1 cellular context compared by ENCODE assay signal in genomic region chr11:47766363-47767227, GRCh38.
TF ChIP-seq lines count a peak whose summit lies in the region.

No MANE protein-coding gene starts in this region.

TF ChIP-seq in K562, 482 proteins besides CTCF, POLR2A, EP300 and RAD21 (continued from another document and continues in another):
- TF ChIP-seq AFF1 (IDR thresholded peaks at IDR 0.05; ENCODE audit: low read depth in 1 of 2, partially characterized antibody in 2 of 2) (no peak), IFI16 (CRISPR knock-in tag; IDR thresholded peaks at IDR 0.05) (no peak), ZNF143 (CRISPR knock-in tag; IDR thresholded peaks at IDR 0.05) (0 out of 2 replicates have a peak, but pooled peaks have one; percentile 25), PBX2 (CRISPR knock-in tag; IDR thresholded peaks at IDR 0.05; ENCODE audit: low read depth) (no peak), PBX2 (tag; conservative IDR thresholded peaks at IDR 0.05; ENCODE audit: low read depth) (no peak), BCOR (IDR thresholded peaks at IDR 0.05) (no peak), STAG1 (CRISPR knock-in tag; IDR thresholded peaks at IDR 0.05; ENCODE audit: borderline replicate concordance) (0 out of 2 replicates have a peak, but pooled peaks have one; percentile 14), CCNT2 (IDR thresholded peaks at IDR 0.05; ENCODE audit: borderline replicate concordance, extremely low read depth, insufficient read length, low read depth, low read length) (no peak), ID3 (CRISPR knock-in tag; IDR thresholded peaks at IDR 0.05) (no peak), ID3 (tag; IDR thresholded peaks at IDR 0.05) (peak; percentile 82), STAT5A (IDR thresholded peaks at IDR 0.05; ENCODE audit: borderline replicate concordance, low read length) (no peak), RBM15 (IDR thresholded peaks at IDR 0.05; ENCODE audit: insufficient read depth, low read length) (no peak), PRPF4 (IDR thresholded peaks at IDR 0.05; ENCODE audit: insufficient read depth, low read depth, low read length, poor library complexity, severe bottlenecking) (peak; percentile 73), ZNF764 (CRISPR knock-in tag; IDR thresholded peaks at IDR 0.05; ENCODE audit: low read depth) (no peak), E2F8 (IDR thresholded peaks at IDR 0.05; ENCODE audit: low read depth, partially characterized antibody) (no peak), SNRNP70 (optimal IDR thresholded peaks at IDR 0.05; ENCODE audit: low read depth, low read length) (no peak), ZNF668 (CRISPR knock-in tag; IDR thresholded peaks at IDR 0.05) (no peak), NR2C1 (IDR thresholded peaks at IDR 0.05) (no peak), NR2C1 (tag; IDR thresholded peaks at IDR 0.05) (no peak), ELK1 (CRISPR knock-in tag; IDR thresholded peaks at IDR 0.05) (peak; percentile 64; the same call in 1 of the 2 replicates), TCF7 (IDR thresholded peaks at IDR 0.05; ENCODE audit: borderline replicate concordance) (0 out of 2 replicates have a peak, but pooled peaks have one; percentile 46), SMAD4 (CRISPR knock-in tag; conservative IDR thresholded peaks at IDR 0.05) (0 out of 2 replicates have a peak, but pooled peaks have one; percentile 26), ZNF12 (CRISPR knock-in tag; IDR thresholded peaks at IDR 0.05) (peak; percentile 77; the same call in 1 of the 2 replicates), ZNF124 (CRISPR knock-in tag; IDR thresholded peaks at IDR 0.05) (0 out of 2 replicates have a peak, but pooled peaks have one; percentile 63), CEBPG (CRISPR knock-in tag; IDR thresholded peaks at IDR 0.05) (0 out of 2 replicates have a peak, but pooled peaks have one; percentile 14), CEBPG (tag; conservative IDR thresholded peaks at IDR 0.05 in 1 of 2, IDR thresholded peaks at IDR 0.05 in 1 of 2) (no peak), NFIC (IDR thresholded peaks at IDR 0.05) (peak; percentile 30; the same call in 1 of the 2 replicates), MNT (conservative IDR thresholded peaks at IDR 0.05) (peak; percentile 28 to 42; a peak in 1 of 4 replicates), ARID1B (IDR thresholded peaks at IDR 0.05) (no peak), ZNF263 (CRISPR knock-in tag; IDR thresholded peaks at IDR 0.05; ENCODE audit: borderline replicate concordance) (no peak), ZNF589 (CRISPR knock-in tag; IDR thresholded peaks at IDR 0.05; ENCODE audit: low read depth) (no peak), SRSF3 (IDR thresholded peaks at IDR 0.05; ENCODE audit: insufficient read depth, low read length) (peak; percentile 58; the same call in 1 of the 2 replicates), CREM (IDR thresholded peaks at IDR 0.05; ENCODE audit: low read depth) (peak; percentile 64), BRF1 (IDR thresholded peaks at IDR 0.05; ENCODE audit: borderline replicate concordance, extremely low read depth, insufficient read length) (no peak), CCAR2 (IDR thresholded peaks at IDR 0.05; ENCODE audit: low read depth, low read length) (no peak), U2AF1 (optimal IDR thresholded peaks at IDR 0.05; ENCODE audit: low read depth, low read length) (peak; percentile 95), NR3C1 (CRISPR knock-in tag; IDR thresholded peaks at IDR 0.05) (peak; percentile 72; the same call in 1 of the 2 replicates), SP1 (CRISPR knock-in tag; IDR thresholded peaks at IDR 0.05) (peak; percentile 56), ATF1 (CRISPR knock-in tag; IDR thresholded peaks at IDR 0.05) (no peak), ATF1 (tag; IDR thresholded peaks at IDR 0.05) (peak; percentile 52), SAP30 (IDR thresholded peaks at IDR 0.05; ENCODE audit: borderline replicate concordance, insufficient read depth, low read depth, low read length, poor library complexity, severe bottlenecking) (peak; percentile 76), CTBP1 (IDR thresholded peaks at IDR 0.05; ENCODE audit: borderline replicate concordance) (peak; percentile 48; the same call in 1 of the 2 replicates), SIN3B (IDR thresholded peaks at IDR 0.05; ENCODE audit: low read depth) (peak; percentile 70; the same call in 1 of the 2 replicates)
- TF ChIP-seq, protein P1, sequence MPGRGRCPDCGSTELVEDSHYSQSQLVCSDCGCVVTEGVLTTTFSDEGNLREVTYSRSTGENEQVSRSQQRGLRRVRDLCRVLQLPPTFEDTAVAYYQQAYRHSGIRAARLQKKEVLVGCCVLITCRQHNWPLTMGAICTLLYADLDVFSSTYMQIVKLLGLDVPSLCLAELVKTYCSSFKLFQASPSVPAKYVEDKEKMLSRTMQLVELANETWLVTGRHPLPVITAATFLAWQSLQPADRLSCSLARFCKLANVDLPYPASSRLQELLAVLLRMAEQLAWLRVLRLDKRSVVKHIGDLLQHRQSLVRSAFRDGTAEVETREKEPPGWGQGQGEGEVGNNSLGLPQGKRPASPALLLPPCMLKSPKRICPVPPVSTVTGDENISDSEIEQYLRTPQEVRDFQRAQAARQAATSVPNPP (IDR thresholded peaks at IDR 0.05; ENCODE audit: borderline replicate concordance, insufficient read depth, insufficient read length): no peak
- TF ChIP-seq, protein P2, sequence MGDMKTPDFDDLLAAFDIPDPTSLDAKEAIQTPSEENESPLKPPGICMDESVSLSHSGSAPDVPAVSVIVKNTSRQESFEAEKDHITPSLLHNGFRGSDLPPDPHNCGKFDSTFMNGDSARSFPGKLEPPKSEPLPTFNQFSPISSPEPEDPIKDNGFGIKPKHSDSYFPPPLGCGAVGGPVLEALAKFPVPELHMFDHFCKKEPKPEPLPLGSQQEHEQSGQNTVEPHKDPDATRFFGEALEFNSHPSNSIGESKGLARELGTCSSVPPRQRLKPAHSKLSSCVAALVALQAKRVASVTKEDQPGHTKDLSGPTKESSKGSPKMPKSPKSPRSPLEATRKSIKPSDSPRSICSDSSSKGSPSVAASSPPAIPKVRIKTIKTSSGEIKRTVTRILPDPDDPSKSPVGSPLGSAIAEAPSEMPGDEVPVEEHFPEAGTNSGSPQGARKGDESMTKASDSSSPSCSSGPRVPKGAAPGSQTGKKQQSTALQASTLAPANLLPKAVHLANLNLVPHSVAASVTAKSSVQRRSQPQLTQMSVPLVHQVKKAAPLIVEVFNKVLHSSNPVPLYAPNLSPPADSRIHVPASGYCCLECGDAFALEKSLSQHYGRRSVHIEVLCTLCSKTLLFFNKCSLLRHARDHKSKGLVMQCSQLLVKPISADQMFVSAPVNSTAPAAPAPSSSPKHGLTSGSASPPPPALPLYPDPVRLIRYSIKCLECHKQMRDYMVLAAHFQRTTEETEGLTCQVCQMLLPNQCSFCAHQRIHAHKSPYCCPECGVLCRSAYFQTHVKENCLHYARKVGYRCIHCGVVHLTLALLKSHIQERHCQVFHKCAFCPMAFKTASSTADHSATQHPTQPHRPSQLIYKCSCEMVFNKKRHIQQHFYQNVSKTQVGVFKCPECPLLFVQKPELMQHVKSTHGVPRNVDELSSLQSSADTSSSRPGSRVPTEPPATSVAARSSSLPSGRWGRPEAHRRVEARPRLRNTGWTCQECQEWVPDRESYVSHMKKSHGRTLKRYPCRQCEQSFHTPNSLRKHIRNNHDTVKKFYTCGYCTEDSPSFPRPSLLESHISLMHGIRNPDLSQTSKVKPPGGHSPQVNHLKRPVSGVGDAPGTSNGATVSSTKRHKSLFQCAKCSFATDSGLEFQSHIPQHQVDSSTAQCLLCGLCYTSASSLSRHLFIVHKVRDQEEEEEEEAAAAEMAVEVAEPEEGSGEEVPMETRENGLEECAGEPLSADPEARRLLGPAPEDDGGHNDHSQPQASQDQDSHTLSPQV (IDR thresholded peaks at IDR 0.05): peak; percentile 82
